ENCODE assay signal across 1 cellular context in genomic region chr14:59484611-59485174, GRCh38.
TF ChIP-seq lines count a peak whose summit lies in the region.

No MANE protein-coding gene starts in this region.

TF ChIP-seq in HepG2, 621 proteins besides CTCF, POLR2A, EP300 and RAD21 (continued from another document):
- no peak for TF ChIP-seq PLRG1 (conservative IDR thresholded peaks at IDR 0.05)
- TF ChIP-seq MBD4 (IDR thresholded peaks at IDR 0.05; ENCODE audit: borderline replicate concordance, low read length): no peak
- no peak for TF ChIP-seq ZBTB7A (CRISPR knock-in tag; IDR thresholded peaks at IDR 0.05)
- no peak for TF ChIP-seq MED1 (CRISPR knock-in tag; IDR thresholded peaks at IDR 0.05)
- TF ChIP-seq TBX3 (IDR thresholded peaks at IDR 0.05; ENCODE audit: borderline replicate concordance): no peak
- TF ChIP-seq SIX4 (CRISPR knock-in tag; IDR thresholded peaks at IDR 0.05): no peak
- TF ChIP-seq ZNF570 (CRISPR knock-in tag; IDR thresholded peaks at IDR 0.05; ENCODE audit: borderline replicate concordance): no peak
- no peak for TF ChIP-seq NFKB2 (CRISPR knock-in tag; IDR thresholded peaks at IDR 0.05; ENCODE audit: borderline replicate concordance)
- TF ChIP-seq MXD4 (CRISPR knock-in tag; IDR thresholded peaks at IDR 0.05): no peak
- no peak for TF ChIP-seq HES4 (CRISPR knock-in tag; IDR thresholded peaks at IDR 0.05; ENCODE audit: borderline replicate concordance)
- TF ChIP-seq, protein P1, sequence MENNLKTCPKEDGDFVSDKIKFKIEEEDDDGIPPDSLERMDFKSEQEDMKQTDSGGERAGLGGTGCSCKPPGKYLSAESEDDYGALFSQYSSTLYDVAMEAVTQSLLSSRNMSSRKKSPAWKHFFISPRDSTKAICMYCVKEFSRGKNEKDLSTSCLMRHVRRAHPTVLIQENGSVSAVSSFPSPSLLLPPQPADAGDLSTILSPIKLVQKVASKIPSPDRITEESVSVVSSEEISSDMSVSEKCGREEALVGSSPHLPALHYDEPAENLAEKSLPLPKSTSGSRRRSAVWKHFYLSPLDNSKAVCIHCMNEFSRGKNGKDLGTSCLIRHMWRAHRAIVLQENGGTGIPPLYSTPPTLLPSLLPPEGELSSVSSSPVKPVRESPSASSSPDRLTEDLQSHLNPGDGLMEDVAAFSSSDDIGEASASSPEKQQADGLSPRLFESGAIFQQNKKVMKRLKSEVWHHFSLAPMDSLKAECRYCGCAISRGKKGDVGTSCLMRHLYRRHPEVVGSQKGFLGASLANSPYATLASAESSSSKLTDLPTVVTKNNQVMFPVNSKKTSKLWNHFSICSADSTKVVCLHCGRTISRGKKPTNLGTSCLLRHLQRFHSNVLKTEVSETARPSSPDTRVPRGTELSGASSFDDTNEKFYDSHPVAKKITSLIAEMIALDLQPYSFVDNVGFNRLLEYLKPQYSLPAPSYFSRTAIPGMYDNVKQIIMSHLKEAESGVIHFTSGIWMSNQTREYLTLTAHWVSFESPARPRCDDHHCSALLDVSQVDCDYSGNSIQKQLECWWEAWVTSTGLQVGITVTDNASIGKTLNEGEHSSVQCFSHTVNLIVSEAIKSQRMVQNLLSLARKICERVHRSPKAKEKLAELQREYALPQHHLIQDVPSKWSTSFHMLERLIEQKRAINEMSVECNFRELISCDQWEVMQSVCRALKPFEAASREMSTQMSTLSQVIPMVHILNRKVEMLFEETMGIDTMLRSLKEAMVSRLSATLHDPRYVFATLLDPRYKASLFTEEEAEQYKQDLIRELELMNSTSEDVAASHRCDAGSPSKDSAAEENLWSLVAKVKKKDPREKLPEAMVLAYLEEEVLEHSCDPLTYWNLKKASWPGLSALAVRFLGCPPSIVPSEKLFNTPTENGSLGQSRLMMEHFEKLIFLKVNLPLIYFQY (CRISPR knock-in tag; IDR thresholded peaks at IDR 0.05; ENCODE audit: borderline replicate concordance): 0 out of 2 replicates have a peak, but pooled peaks have one; percentile 7
- TF ChIP-seq ZNF614 (CRISPR knock-in tag; IDR thresholded peaks at IDR 0.05; ENCODE audit: borderline replicate concordance): no peak
